In the genomic region with DNA sequence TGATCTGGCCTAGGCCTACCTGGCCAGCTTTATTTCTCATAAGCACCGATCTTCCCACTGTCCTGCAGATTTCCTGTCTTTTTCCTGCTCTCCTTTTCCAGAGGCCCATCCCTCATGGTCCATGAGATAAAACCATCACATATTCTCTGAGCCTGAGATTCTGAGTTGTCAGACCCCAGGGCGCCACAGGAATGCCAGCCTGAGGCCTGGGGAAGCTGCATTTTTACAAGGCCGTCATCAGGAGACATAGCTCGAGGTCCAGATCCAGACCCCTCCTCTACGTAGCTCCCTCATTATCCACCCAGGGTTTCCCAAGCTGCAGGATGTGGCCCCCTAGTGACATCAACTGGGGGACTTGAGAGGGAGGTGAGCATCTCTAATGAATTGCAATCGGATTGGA, we compare ENCODE assay signal across 29 cellular contexts.
"Had no signal": no experiment of that assay in that cellular context is flagged by ENCODE, and none has a peak within 500 bp of the region (broad histone marks: within the 10 kb centered on the region; RNA-seq: fewer than 3 reads in every experiment).

No MANE protein-coding gene starts in this region.

- H3K4me1 ChIP-seq: neural progenitor cell, pancreas, psoas muscle, right lobe of liver, sigmoid colon, suprapubic skin, testis, tibial artery, transverse colon, upper lobe of right lung, uterus had no signal

- H3K27me3 ChIP-seq: neural progenitor cell, pancreas, right lobe of liver, sigmoid colon, suprapubic skin, testis, tibial artery, transverse colon, upper lobe of right lung, uterus had no signal

- ATAC-seq: naive thymus-derived CD4-positive, alpha-beta T cell; natural killer cell; pancreas; psoas muscle; right cardiac atrium; right lobe of liver; stimulated activated memory B cell treated with anti-CD40 and anti-IgM and Interleukin-4, amounts not matched to agents 10 μg/mL and 1 μg/mL and 100 μg/mL, for 72 hours; stimulated activated naive CD8-positive, alpha-beta T cell treated with anti-CD3 and anti-CD28 coated beads, Interleukin-15, amount 100 ng/mL, for 72 hours; stimulated activated naive CD8-positive, alpha-beta T cell treated with anti-CD3 and anti-CD28 coated beads, Interleukin-15, Interleukin-2, amounts not matched to agents 100 U/mL and 50 U/mL, for 24 hours; upper lobe of right lung had no signal

- H3K4me1 Mint-ChIP-seq: naive thymus-derived CD4-positive, alpha-beta T cell; natural killer cell; nephron; stimulated activated memory B cell treated with anti-CD40 and anti-IgM and Interleukin-4, amounts not matched to agents 10 μg/mL and 1 μg/mL and 100 μg/mL, for 72 hours; stimulated activated naive CD8-positive, alpha-beta T cell treated with anti-CD3 and anti-CD28 coated beads, Interleukin-15, amount 100 ng/mL, for 72 hours had no signal

- H3K27me3 Mint-ChIP-seq: stimulated activated memory B cell treated with anti-CD40 and anti-IgM and Interleukin-4, amounts not matched to agents 10 μg/mL and 1 μg/mL and 100 μg/mL, for 72 hours; stimulated activated naive CD8-positive, alpha-beta T cell treated with anti-CD3 and anti-CD28 coated beads, Interleukin-15, amount 100 ng/mL, for 72 hours; type B pancreatic cell had no signal

- DNase-seq: naive thymus-derived CD4-positive, alpha-beta T cell; natural killer cell; occipital lobe; pancreas; psoas muscle; right cardiac atrium; right lobe of liver; sigmoid colon; small intestine; stimulated activated CD4-positive, alpha-beta T cell treated with anti-CD3 and anti-CD28 coated beads, Interleukin-15, amount 100 ng/mL, for 24 hours; stimulated activated CD4-positive, alpha-beta T cell treated with anti-CD3 and anti-CD28 coated beads, Interleukin-2, amount 100 ng/mL, for 24 hours; stimulated activated CD4-positive, alpha-beta T cell treated with anti-CD3 and anti-CD28 coated beads, Interleukin-4, amount 100 ng/mL, for 1 hour; stimulated activated CD4-positive, alpha-beta T cell treated with anti-CD3 and anti-CD28 coated beads, Interleukin-4, amount 100 ng/mL, for 4 hours; stimulated activated CD8-positive, alpha-beta memory T cell treated with anti-CD3 and anti-CD28 coated beads, Interleukin-4, amount 100 ng/mL, for 48 hours; stimulated activated naive CD4-positive, alpha-beta T cell; stimulated activated naive CD8-positive, alpha-beta T cell treated with anti-CD3 and anti-CD28 coated beads, Interleukin-15, amount 100 ng/mL, for 72 hours; stimulated activated naive CD8-positive, alpha-beta T cell treated with anti-CD3 and anti-CD28 coated beads, Interleukin-15, Interleukin-2, amounts not matched to agents 100 U/mL and 50 U/mL, for 24 hours; substantia nigra; testis; tibial artery; transverse colon; upper lobe of right lung; uterus had no signal

- H3K27ac Mint-ChIP-seq: naive thymus-derived CD4-positive, alpha-beta T cell; natural killer cell; nephron; neural progenitor cell; progenitor cell of endocrine pancreas; stimulated activated memory B cell treated with anti-CD40 and anti-IgM and Interleukin-4, amounts not matched to agents 10 μg/mL and 1 μg/mL and 100 μg/mL, for 72 hours; stimulated activated naive CD8-positive, alpha-beta T cell treated with anti-CD3 and anti-CD28 coated beads, Interleukin-15, amount 100 ng/mL, for 72 hours; type B pancreatic cell had no signal

- H3K27ac ChIP-seq: neural progenitor cell, pancreas, psoas muscle, right lobe of liver, sigmoid colon, suprapubic skin, testis, tibial artery, transverse colon, upper lobe of right lung, uterus had no signal

- H2AFZ ChIP-seq: neural progenitor cell had no signal

- H3K36me3 Mint-ChIP-seq: naive thymus-derived CD4-positive, alpha-beta T cell; stimulated activated memory B cell treated with anti-CD40 and anti-IgM and Interleukin-4, amounts not matched to agents 10 μg/mL and 1 μg/mL and 100 μg/mL, for 72 hours; type B pancreatic cell had no signal

- H3K4me3 ChIP-seq: neural progenitor cell, pancreas, psoas muscle, right lobe of liver, sigmoid colon, suprapubic skin, testis, tibial artery, transverse colon, upper lobe of right lung, uterus had no signal

- H3K4me2 ChIP-seq: neural progenitor cell had no signal

- H3K9me3 ChIP-seq: pancreas, psoas muscle, right lobe of liver, sigmoid colon, suprapubic skin, testis, tibial artery, transverse colon, upper lobe of right lung, uterus had no signal

- H3K4me3 Mint-ChIP-seq: naive thymus-derived CD4-positive, alpha-beta T cell; natural killer cell; nephron; neural progenitor cell; stimulated activated memory B cell treated with anti-CD40 and anti-IgM and Interleukin-4, amounts not matched to agents 10 μg/mL and 1 μg/mL and 100 μg/mL, for 72 hours; stimulated activated naive CD8-positive, alpha-beta T cell treated with anti-CD3 and anti-CD28 coated beads, Interleukin-15, amount 100 ng/mL, for 72 hours; type B pancreatic cell had no signal

- H3K36me3 ChIP-seq: neural progenitor cell, pancreas, right lobe of liver, sigmoid colon, suprapubic skin, tibial artery, transverse colon, upper lobe of right lung, uterus had no signal
